Comparison of ENCODE assay signal across 20 cellular contexts in genomic region chr1:57058652-57059501, GRCh38.
"Had no signal": no experiment of that assay in that cellular context is flagged by ENCODE, and none has a peak within 500 bp of the region (broad histone marks: within the 10 kb centered on the region; RNA-seq: fewer than 3 reads in every experiment).

No MANE protein-coding gene starts in this region.

- DNase-seq: activated B cell treated with CpG ODN at 0.5 μM for 24 hours; activated CD4-positive, alpha-beta T cell treated with anti-CD3 and anti-CD28 coated beads for 48 hours; activated CD8-positive, alpha-beta memory T cell treated with anti-CD3 and anti-CD28 coated beads, Interleukin-2, amount 50 U/mL, for 4 hours; activated CD8-positive, alpha-beta T cell treated with anti-CD3 and anti-CD28 coated beads, Interleukin-2, amount 10 ng/mL, durations not matched to agents 7 days and 5 days; activated gamma-delta T cell treated with Interleukin-2 at 50 U/mL for 16 hours; activated naive CD8-positive, alpha-beta T cell treated with anti-CD3 and anti-CD28 coated beads for 36 hours; activated T-cell treated with anti-CD3 and anti-CD28 coated beads, Interleukin-2, amount 50 U/mL, for 72 hours; amygdala; body of pancreas; effector CD8-positive, alpha-beta T cell; esophagus squamous epithelium; foreskin fibroblast; left colon; naive thymus-derived CD8-positive, alpha-beta T cell; pancreas; retina; spleen; stimulated activated naive CD8-positive, alpha-beta T cell treated with anti-CD3 and anti-CD28 coated beads, Interleukin-15, amount 100 ng/mL, for 72 hours had no signal

- H3K4me3 ChIP-seq: body of pancreas, esophagus squamous epithelium, pancreas, spleen had no signal

- FAIRE-seq: endothelial cell of umbilical vein, pancreas, TTC549 had no signal

- ATAC-seq: activated CD8-positive, alpha-beta T cell treated with anti-CD3 and anti-CD28 coated beads, Interleukin-2, amount 10 ng/mL, durations not matched to agents 7 days and 5 days; activated T-cell treated with anti-CD3 and anti-CD28 coated beads, Interleukin-2, amount 50 U/mL, for 72 hours; body of pancreas; left colon; naive thymus-derived CD8-positive, alpha-beta T cell; pancreas; stimulated activated naive CD8-positive, alpha-beta T cell treated with anti-CD3 and anti-CD28 coated beads, Interleukin-15, amount 100 ng/mL, for 72 hours had no signal

- H3K27me3 ChIP-seq: body of pancreas, esophagus squamous epithelium, pancreas, spleen had no signal

- H3K9me3 ChIP-seq: body of pancreas, esophagus squamous epithelium, pancreas, spleen had no signal

- H3K4me1 ChIP-seq: body of pancreas, esophagus squamous epithelium, pancreas, spleen had no signal

- H3K36me3 ChIP-seq: esophagus squamous epithelium, pancreas, spleen had no signal

- H3K27ac ChIP-seq: body of pancreas, esophagus squamous epithelium, pancreas, spleen had no signal
